Comparison of ENCODE assay signal across 2 cellular contexts in genomic region chr21:31251686-31252085, GRCh38.
TF ChIP-seq lines count a peak whose summit lies in the region.

No MANE protein-coding gene starts in this region.

TF ChIP-seq in SK-N-SH, 30 proteins besides CTCF, POLR2A, EP300 and RAD21:
- TF ChIP-seq MXI1 (IDR thresholded peaks at IDR 0.05; ENCODE audit: low read depth, low read length) (no peak), RFX5 (IDR thresholded peaks at IDR 0.05; ENCODE audit: low read length) (no peak), TAF1 (IDR thresholded peaks at IDR 0.05; ENCODE audit: borderline replicate concordance, low read depth, low read length) (no peak), GABPA (IDR thresholded peaks at IDR 0.05; ENCODE audit: low read depth) (no peak), FOXM1 (IDR thresholded peaks at IDR 0.05; ENCODE audit: low read depth) (no peak), USF2 (IDR thresholded peaks at IDR 0.05; ENCODE audit: borderline replicate concordance, low read depth, low read length) (no peak), ELF1 (IDR thresholded peaks at IDR 0.05) (no peak), IRF3 (IDR thresholded peaks at IDR 0.05; ENCODE audit: low read depth, low read length) (no peak), NFIC (IDR thresholded peaks at IDR 0.05; ENCODE audit: borderline replicate concordance) (no peak)
TF ChIP-seq in SK-N-SH: peak in this region for 0.

TF ChIP-seq in SK-N-SH treated with all-trans-retinoic acid at 6 μM for 48 hours, 23 proteins besides CTCF, POLR2A, EP300 and RAD21:
- TF ChIP-seq GLIS3 (CRISPR knock-in tag; IDR thresholded peaks at IDR 0.05) (no peak), BACH2 (CRISPR knock-in tag; IDR thresholded peaks at IDR 0.05; ENCODE audit: borderline replicate concordance) (no peak), ESRRG (CRISPR knock-in tag; IDR thresholded peaks at IDR 0.05) (no peak), PATZ1 (CRISPR knock-in tag; IDR thresholded peaks at IDR 0.05; ENCODE audit: borderline replicate concordance) (no peak), TCF4 (CRISPR knock-in tag; IDR thresholded peaks at IDR 0.05; ENCODE audit: borderline replicate concordance) (no peak), PPARA (CRISPR knock-in tag; IDR thresholded peaks at IDR 0.05; ENCODE audit: borderline replicate concordance) (no peak), OSR1 (CRISPR knock-in tag; IDR thresholded peaks at IDR 0.05) (no peak), CSRNP3 (CRISPR knock-in tag; IDR thresholded peaks at IDR 0.05) (no peak), ZNF565 (CRISPR knock-in tag; conservative IDR thresholded peaks at IDR 0.05; ENCODE audit: low read depth) (no peak), CREB5 (CRISPR knock-in tag; IDR thresholded peaks at IDR 0.05; ENCODE audit: low read depth) (no peak), POU6F1 (CRISPR knock-in tag; IDR thresholded peaks at IDR 0.05; ENCODE audit: borderline replicate concordance, low read depth) (no peak), ISL1 (CRISPR knock-in tag; IDR thresholded peaks at IDR 0.05) (no peak)
